Comparison of ENCODE assay signal across 1 cellular context in the genomic region with DNA sequence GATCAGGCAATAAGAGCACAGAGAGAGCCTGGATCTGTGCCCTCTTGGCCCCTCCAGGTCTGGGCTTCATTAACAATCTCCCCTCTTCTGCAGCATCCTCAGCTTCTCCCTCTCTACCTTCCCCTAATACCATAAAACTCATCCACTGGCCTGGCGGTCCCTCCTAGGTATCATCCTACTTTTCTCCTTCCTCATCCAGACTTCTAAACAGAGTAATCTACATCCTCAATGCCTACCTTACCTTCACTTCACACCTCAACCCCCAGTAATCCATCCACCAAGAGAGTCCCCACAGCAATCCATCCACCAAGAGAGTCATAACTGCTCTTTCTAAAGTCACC.
TF ChIP-seq lines count a peak whose summit lies in the region.

No MANE protein-coding gene starts in this region.

TF ChIP-seq in SK-N-SH treated with all-trans-retinoic acid at 6 μM for 48 hours, 23 proteins besides CTCF, POLR2A, EP300 and RAD21 (continued from another document):
- TF ChIP-seq, protein P1, sequence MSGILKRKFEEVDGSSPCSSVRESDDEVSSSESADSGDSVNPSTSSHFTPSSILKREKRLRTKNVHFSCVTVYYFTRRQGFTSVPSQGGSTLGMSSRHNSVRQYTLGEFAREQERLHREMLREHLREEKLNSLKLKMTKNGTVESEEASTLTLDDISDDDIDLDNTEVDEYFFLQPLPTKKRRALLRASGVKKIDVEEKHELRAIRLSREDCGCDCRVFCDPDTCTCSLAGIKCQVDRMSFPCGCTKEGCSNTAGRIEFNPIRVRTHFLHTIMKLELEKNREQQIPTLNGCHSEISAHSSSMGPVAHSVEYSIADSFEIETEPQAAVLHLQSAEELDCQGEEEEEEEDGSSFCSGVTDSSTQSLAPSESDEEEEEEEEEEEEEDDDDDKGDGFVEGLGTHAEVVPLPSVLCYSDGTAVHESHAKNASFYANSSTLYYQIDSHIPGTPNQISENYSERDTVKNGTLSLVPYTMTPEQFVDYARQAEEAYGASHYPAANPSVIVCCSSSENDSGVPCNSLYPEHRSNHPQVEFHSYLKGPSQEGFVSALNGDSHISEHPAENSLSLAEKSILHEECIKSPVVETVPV (CRISPR knock-in tag; IDR thresholded peaks at IDR 0.05), result no peak
- TF ChIP-seq RARB (CRISPR knock-in tag; IDR thresholded peaks at IDR 0.05) (no peak), OSR1 (CRISPR knock-in tag; IDR thresholded peaks at IDR 0.05) (no peak), ZNF70 (CRISPR knock-in tag; IDR thresholded peaks at IDR 0.05) (no peak)
- TF ChIP-seq, protein P2, sequence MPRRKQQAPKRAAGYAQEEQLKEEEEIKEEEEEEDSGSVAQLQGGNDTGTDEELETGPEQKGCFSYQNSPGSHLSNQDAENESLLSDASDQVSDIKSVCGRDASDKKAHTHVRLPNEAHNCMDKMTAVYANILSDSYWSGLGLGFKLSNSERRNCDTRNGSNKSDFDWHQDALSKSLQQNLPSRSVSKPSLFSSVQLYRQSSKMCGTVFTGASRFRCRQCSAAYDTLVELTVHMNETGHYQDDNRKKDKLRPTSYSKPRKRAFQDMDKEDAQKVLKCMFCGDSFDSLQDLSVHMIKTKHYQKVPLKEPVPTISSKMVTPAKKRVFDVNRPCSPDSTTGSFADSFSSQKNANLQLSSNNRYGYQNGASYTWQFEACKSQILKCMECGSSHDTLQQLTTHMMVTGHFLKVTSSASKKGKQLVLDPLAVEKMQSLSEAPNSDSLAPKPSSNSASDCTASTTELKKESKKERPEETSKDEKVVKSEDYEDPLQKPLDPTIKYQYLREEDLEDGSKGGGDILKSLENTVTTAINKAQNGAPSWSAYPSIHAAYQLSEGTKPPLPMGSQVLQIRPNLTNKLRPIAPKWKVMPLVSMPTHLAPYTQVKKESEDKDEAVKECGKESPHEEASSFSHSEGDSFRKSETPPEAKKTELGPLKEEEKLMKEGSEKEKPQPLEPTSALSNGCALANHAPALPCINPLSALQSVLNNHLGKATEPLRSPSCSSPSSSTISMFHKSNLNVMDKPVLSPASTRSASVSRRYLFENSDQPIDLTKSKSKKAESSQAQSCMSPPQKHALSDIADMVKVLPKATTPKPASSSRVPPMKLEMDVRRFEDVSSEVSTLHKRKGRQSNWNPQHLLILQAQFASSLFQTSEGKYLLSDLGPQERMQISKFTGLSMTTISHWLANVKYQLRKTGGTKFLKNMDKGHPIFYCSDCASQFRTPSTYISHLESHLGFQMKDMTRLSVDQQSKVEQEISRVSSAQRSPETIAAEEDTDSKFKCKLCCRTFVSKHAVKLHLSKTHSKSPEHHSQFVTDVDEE (CRISPR knock-in tag; IDR thresholded peaks at IDR 0.05), result no peak
- TF ChIP-seq, protein P3, sequence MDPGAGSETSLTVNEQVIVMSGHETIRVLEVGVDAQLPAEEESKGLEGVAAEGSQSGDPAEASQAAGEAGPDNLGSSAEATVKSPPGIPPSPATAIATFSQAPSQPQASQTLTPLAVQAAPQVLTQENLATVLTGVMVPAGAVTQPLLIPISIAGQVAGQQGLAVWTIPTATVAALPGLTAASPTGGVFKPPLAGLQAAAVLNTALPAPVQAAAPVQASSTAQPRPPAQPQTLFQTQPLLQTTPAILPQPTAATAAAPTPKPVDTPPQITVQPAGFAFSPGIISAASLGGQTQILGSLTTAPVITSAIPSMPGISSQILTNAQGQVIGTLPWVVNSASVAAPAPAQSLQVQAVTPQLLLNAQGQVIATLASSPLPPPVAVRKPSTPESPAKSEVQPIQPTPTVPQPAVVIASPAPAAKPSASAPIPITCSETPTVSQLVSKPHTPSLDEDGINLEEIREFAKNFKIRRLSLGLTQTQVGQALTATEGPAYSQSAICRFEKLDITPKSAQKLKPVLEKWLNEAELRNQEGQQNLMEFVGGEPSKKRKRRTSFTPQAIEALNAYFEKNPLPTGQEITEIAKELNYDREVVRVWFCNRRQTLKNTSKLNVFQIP (CRISPR knock-in tag; IDR thresholded peaks at IDR 0.05; ENCODE audit: borderline replicate concordance, low read depth), result no peak
